6 cellular contexts compared by ENCODE assay signal in the genomic region with DNA sequence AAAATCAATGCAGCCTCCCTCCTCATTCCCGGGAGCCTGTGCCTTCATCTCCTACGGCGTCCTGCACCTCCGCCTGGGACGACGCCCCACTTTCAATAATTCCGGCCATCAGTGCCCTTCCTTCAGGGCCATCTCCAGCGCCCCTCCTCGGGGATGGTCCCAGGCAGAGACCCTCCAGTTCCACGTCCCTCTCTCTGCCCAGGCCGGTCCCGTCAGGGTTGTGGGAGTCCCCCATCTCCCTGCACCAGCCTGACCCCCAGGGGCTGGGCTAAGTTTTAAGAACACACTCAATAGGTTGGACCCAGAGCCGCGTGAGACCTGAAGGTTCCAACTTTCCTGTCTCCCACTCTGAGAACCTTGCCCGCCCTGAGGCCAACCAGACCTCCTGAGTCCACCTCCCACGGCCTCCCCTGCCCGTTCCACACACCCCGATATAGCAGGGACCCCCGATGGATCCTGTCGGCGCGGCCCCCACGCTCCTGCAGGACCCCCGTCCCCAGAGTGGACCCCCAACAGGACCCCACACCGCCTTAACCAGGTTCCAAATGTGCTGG. TPM values are rescaled to one million over a fixed set of nuclear protein-coding genes. Genes with fewer than 3 reads are reported as not detected.
A peak's percentile ranks its signal among the peaks of the same experiment; 100 is the strongest.
DNase-seq lines count a peak whose midpoint lies in the region; ATAC-seq and TF ChIP-seq lines count a peak whose summit lies in the region.

No MANE protein-coding gene starts in this region.

- DNase-seq in MCF 10A (ENCODE audit: unreplicated experiment) (no peak), KG1 (lab: John Stamatoyannopoulos, UW) (no peak)

- no peaks in the 10 kb centered on the region for H3K9me3 Mint-ChIP-seq in MCF 10A (ENCODE audit: unreplicated experiment)

- H3K27ac ChIP-seq in neural cell (ENCODE audit: low read length) = no peak overlapping the region

- peak; percentile 3 for ATAC-seq in HG03442 (IDR thresholded peaks at IDR 0.05; ENCODE audit: unreplicated experiment)
- ATAC-seq in GM19035 (IDR thresholded peaks at IDR 0.05; ENCODE audit: unreplicated experiment) = no peak
- ATAC-seq in HG02970 (IDR thresholded peaks at IDR 0.05; ENCODE audit: low FRiP score, unreplicated experiment) = no peak

- peaks cover 11% of the 10 kb centered on the region for H3K4me1 Mint-ChIP-seq in MCF 10A (ENCODE audit: insufficient read depth, unreplicated experiment)

- peak overlapping the region; percentile 70 for H3K9ac ChIP-seq in neural cell (ENCODE audit: low read length)

- H3F3A ChIP-seq in neural cell (ENCODE audit: insufficient read depth, low read length, poor library complexity, severe bottlenecking) = no peaks in the 10 kb centered on the region

- H3K79me2 ChIP-seq in neural cell (replicated peaks; ENCODE audit: insufficient read depth, low read length) = no peaks in the 10 kb centered on the region

- H2AFZ ChIP-seq in neural cell (ENCODE audit: low read depth, low read length) = peak overlapping the region; percentile 51

- TF ChIP-seq CTCF in MCF 10A (IDR thresholded peaks at IDR 0.05; ENCODE audit: unreplicated experiment) (no peak), neural cell (IDR thresholded peaks at IDR 0.05; ENCODE audit: poor library complexity, severe bottlenecking) (no peak)

- peak overlapping the region; percentile 98 for H3K27ac Mint-ChIP-seq in MCF 10A (ENCODE audit: low read depth, unreplicated experiment)

- no peak for TF ChIP-seq RAD21 in neural cell (conservative IDR thresholded peaks at IDR 0.05)

- peak overlapping the region; percentile 80 for H3K4me3 ChIP-seq in neural cell (ENCODE audit: low read length)

- CTCF ChIA-PET in MCF 10A (lab: Yijun Ruan, JAX) = interaction anchor here (0.8 kb wide), 1 partner anchor 145 kb away, joined by 3 read pairs; no protein-coding TSS in a partner anchor

- H4K20me1 ChIP-seq in neural cell (ENCODE audit: insufficient read depth) = no peaks in the 10 kb centered on the region

- no peaks in the 10 kb centered on the region for H3K9me2 ChIP-seq in neural cell (ENCODE audit: insufficient read depth, low read length)

- intact Hi-C loops in MCF 10A (cut with micrococcal nuclease) = loop anchor here (5.0 kb wide), 1 partner anchor 75 kb away; a partner anchor contains a TSS

- H3K4me3 Mint-ChIP-seq in MCF 10A (ENCODE audit: unreplicated experiment) = peak overlapping the region; percentile 97

- H3K27me3 ChIP-seq in neural cell (ENCODE audit: insufficient read depth, low read depth, low read length) = peaks cover 2% of the 10 kb centered on the region

- H3K4me2 ChIP-seq in neural cell (ENCODE audit: low read length) = peak overlapping the region; percentile 99

- H3K27me3 Mint-ChIP-seq in MCF 10A (ENCODE audit: insufficient read depth, unreplicated experiment) = no peaks in the 10 kb centered on the region

- no TSS peak for BruUV-seq in MCF 10A (replicated peaks; lab: Mats Ljungman, UMichigan)

- H3K36me3 ChIP-seq in neural cell (ENCODE audit: insufficient read depth, low read length) = no peaks in the 10 kb centered on the region

- H3K9me3 ChIP-seq in neural cell (ENCODE audit: low read length) = no peaks in the 10 kb centered on the region

- POLR2A ChIA-PET in MCF 10A (lab: Yijun Ruan, JAX) = no interaction called here

- no peak for TF ChIP-seq EP300 in neural cell (conservative IDR thresholded peaks at IDR 0.05; ENCODE audit: poor library complexity, severe bottlenecking)

- H3K36me3 Mint-ChIP-seq in MCF 10A (ENCODE audit: insufficient read depth, unreplicated experiment) = peaks cover 5% of the 10 kb centered on the region

TF ChIP-seq in neural cell, 6 proteins besides CTCF, POLR2A, EP300 and RAD21:
- TF ChIP-seq POLR2AphosphoS5 (IDR thresholded peaks at IDR 0.05) = no peak
- TF ChIP-seq, protein P1, sequence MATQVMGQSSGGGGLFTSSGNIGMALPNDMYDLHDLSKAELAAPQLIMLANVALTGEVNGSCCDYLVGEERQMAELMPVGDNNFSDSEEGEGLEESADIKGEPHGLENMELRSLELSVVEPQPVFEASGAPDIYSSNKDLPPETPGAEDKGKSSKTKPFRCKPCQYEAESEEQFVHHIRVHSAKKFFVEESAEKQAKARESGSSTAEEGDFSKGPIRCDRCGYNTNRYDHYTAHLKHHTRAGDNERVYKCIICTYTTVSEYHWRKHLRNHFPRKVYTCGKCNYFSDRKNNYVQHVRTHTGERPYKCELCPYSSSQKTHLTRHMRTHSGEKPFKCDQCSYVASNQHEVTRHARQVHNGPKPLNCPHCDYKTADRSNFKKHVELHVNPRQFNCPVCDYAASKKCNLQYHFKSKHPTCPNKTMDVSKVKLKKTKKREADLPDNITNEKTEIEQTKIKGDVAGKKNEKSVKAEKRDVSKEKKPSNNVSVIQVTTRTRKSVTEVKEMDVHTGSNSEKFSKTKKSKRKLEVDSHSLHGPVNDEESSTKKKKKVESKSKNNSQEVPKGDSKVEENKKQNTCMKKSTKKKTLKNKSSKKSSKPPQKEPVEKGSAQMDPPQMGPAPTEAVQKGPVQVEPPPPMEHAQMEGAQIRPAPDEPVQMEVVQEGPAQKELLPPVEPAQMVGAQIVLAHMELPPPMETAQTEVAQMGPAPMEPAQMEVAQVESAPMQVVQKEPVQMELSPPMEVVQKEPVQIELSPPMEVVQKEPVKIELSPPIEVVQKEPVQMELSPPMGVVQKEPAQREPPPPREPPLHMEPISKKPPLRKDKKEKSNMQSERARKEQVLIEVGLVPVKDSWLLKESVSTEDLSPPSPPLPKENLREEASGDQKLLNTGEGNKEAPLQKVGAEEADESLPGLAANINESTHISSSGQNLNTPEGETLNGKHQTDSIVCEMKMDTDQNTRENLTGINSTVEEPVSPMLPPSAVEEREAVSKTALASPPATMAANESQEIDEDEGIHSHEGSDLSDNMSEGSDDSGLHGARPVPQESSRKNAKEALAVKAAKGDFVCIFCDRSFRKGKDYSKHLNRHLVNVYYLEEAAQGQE (IDR thresholded peaks at IDR 0.05; ENCODE audit: borderline replicate concordance) = no peak

RNA-seq across cellular contexts. Expression of a gene that starts 0.6 kb away (rescaled TPM):
- 34.8 and 36.1 TPM in 2 replicates for total RNA-seq in MCF 10A (2022)
- 19.5 and 22.4 TPM in 2 replicates for polyA plus RNA-seq in neural cell
- polyA minus RNA-seq in neural cell = 7.9 and 13.6 TPM in 2 replicates

RNA-seq across cellular contexts. Expression of a gene that starts 32.4 kb away (rescaled TPM):
- total RNA-seq in MCF 10A (2022) = 1.4 TPM in 2 replicates
- 0.22 TPM in 1 of 2 replicates, not detected in the other for polyA plus RNA-seq in neural cell
- polyA minus RNA-seq in neural cell = not detected in 2 replicates

RNA-seq across cellular contexts. Expression of a gene that starts 54.3 kb away (rescaled TPM):
- total RNA-seq in MCF 10A (2022) = 25.4 and 26.3 TPM in 2 replicates
- polyA plus RNA-seq in neural cell = 58.8 and 75.6 TPM in 2 replicates
- polyA minus RNA-seq in neural cell = 16.2 and 18.5 TPM in 2 replicates

RNA-seq across cellular contexts. Expression of a gene that starts 54.4 kb away (rescaled TPM):
- total RNA-seq in MCF 10A (2022) = 115 and 118 TPM in 2 replicates
- polyA plus RNA-seq in neural cell = 40.0 and 42.8 TPM in 2 replicates
- polyA minus RNA-seq in neural cell = 14.4 and 18.8 TPM in 2 replicates
